ENCODE assay signal across 4 cellular contexts in the genomic region with DNA sequence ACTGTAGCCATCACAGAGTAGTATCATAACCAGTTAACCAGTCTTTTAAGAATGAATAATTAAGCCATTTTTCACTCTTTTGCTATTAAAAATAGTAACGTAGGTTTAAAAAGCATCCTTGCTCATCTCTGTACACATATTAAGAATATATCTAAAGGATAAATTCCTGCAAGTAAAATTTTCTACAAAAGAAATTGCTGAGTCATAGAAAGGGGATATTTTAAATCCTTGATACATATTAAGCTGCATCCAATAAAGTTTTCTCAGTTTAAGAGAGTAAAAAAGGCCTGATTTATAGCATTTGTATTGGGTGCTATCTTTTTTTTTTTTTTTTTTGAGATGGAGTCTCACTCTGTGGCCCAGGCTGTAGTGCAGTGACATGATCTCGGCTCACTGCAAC.
TF ChIP-seq lines count a peak whose summit lies in the region.

No MANE protein-coding gene starts in this region.

TF ChIP-seq in A549, 52 proteins besides CTCF, POLR2A, EP300 and RAD21:
- TF ChIP-seq MAFK (IDR thresholded peaks at IDR 0.05; ENCODE audit: partially characterized antibody) (peak; percentile 72), NFE2L2 (conservative IDR thresholded peaks at IDR 0.05; ENCODE audit: low read length) (peak; percentile 53), HOXA7 (CRISPR knock-in tag; IDR thresholded peaks at IDR 0.05) (no peak)

TF ChIP-seq in IMR-90, 13 proteins besides CTCF, POLR2A, EP300 and RAD21:
- TF ChIP-seq SMC3 (IDR thresholded peaks at IDR 0.05; ENCODE audit: low read depth, low read length) (no peak), MXI1 (IDR thresholded peaks at IDR 0.05; ENCODE audit: borderline replicate concordance, low read depth, low read length) (no peak), NFE2L2 (IDR thresholded peaks at IDR 0.05; ENCODE audit: low read depth, low read length) (peak; percentile 88), RCOR1 (IDR thresholded peaks at IDR 0.05; ENCODE audit: insufficient replicate concordance, low read length) (no peak), CEBPB (IDR thresholded peaks at IDR 0.05; ENCODE audit: low read depth, low read length) (no peak), RFX5 (IDR thresholded peaks at IDR 0.05; ENCODE audit: low read depth, low read length) (no peak), FOS (IDR thresholded peaks at IDR 0.05; ENCODE audit: low read depth, low read length) (no peak), MAZ (IDR thresholded peaks at IDR 0.05; ENCODE audit: borderline replicate concordance, low read depth, low read length) (no peak), MAFK (IDR thresholded peaks at IDR 0.05; ENCODE audit: low read depth, low read length) (peak; percentile 58)

TF ChIP-seq in GM12878, 131 proteins besides CTCF, POLR2A, EP300 and RAD21:
- 0 out of 2 replicates have a peak, but pooled peaks have one; percentile 31 for TF ChIP-seq BACH1 (IDR thresholded peaks at IDR 0.05; ENCODE audit: borderline replicate concordance)
- TF ChIP-seq TAF1 (IDR thresholded peaks at IDR 0.05; ENCODE audit: borderline replicate concordance, low read depth, low read length), result no peak

TF ChIP-seq in HepG2, 621 proteins besides CTCF, POLR2A, EP300 and RAD21:
- no peak for TF ChIP-seq SIX4 (CRISPR knock-in tag; IDR thresholded peaks at IDR 0.05)
- TF ChIP-seq NFE2L2 (IDR thresholded peaks at IDR 0.05; ENCODE audit: low read length), result peak; percentile 83
- no peak for TF ChIP-seq ZBTB14 (CRISPR knock-in tag; IDR thresholded peaks at IDR 0.05)
- TF ChIP-seq GLMP (CRISPR knock-in tag; IDR thresholded peaks at IDR 0.05; ENCODE audit: borderline replicate concordance), result no peak
- no peak for TF ChIP-seq ATF6 (CRISPR knock-in tag; conservative IDR thresholded peaks at IDR 0.05)
- no peak for TF ChIP-seq ZNF235 (CRISPR knock-in tag; IDR thresholded peaks at IDR 0.05; ENCODE audit: borderline replicate concordance)
- TF ChIP-seq ZNF557 (CRISPR knock-in tag; IDR thresholded peaks at IDR 0.05), result no peak
- TF ChIP-seq MAFF (IDR thresholded peaks at IDR 0.05; ENCODE audit: low read depth, low read length), result peak; percentile 60
- no peak for TF ChIP-seq MIXL1 (CRISPR knock-in tag; IDR thresholded peaks at IDR 0.05)
- TF ChIP-seq FIP1L1 (IDR thresholded peaks at IDR 0.05; ENCODE audit: borderline replicate concordance, insufficient read depth, low read depth, low read length), result no peak
- TF ChIP-seq KLF13 (CRISPR knock-in tag; IDR thresholded peaks at IDR 0.05), result no peak
- peak; percentile 65 to 81; a peak in 3 of 4 replicates for TF ChIP-seq MAFK (conservative IDR thresholded peaks at IDR 0.05 in 1 of 2, IDR thresholded peaks at IDR 0.05 in 1 of 2; ENCODE audit: low read length in 2 of 2)
- TF ChIP-seq POGZ (CRISPR knock-in tag; IDR thresholded peaks at IDR 0.05), result no peak
- TF ChIP-seq ESRRA (CRISPR knock-in tag; IDR thresholded peaks at IDR 0.05; ENCODE audit: low read depth), result no peak
- no peak for TF ChIP-seq ZNF547 (CRISPR knock-in tag; IDR thresholded peaks at IDR 0.05)
- no peak for TF ChIP-seq PRMT3 (CRISPR knock-in tag; IDR thresholded peaks at IDR 0.05; ENCODE audit: borderline replicate concordance, low read depth)
- TF ChIP-seq SRSF1 (optimal IDR thresholded peaks at IDR 0.05; ENCODE audit: low read depth, low read length), result no peak
